ENCODE assay signal across 37 cellular contexts in genomic region chr3:60198179-60198578, GRCh38.
"Had no signal": no experiment of that assay in that cellular context is flagged by ENCODE, and none has a peak within 500 bp of the region (broad histone marks: within the 10 kb centered on the region; RNA-seq: fewer than 3 reads in every experiment).

No MANE protein-coding gene starts in this region.

- H3K4me1 Mint-ChIP-seq: activated T-helper 17 cell treated with anti-CD3 and anti-CD28 coated beads, Interleukin-2, amount 50 U/mL, for 72 hours had no signal

- H3K9me3 Mint-ChIP-seq: activated T-cell treated with anti-CD3 and anti-CD28 coated beads, Interleukin-2, amount 50 U/mL, for 4 hours had no signal

- H3K27me3 ChIP-seq: adrenal gland, body of pancreas, brain microvascular endothelial cell, breast epithelium had no signal

- H3K4me3 Mint-ChIP-seq: activated B cell treated with CpG ODN at 0.5 μM for 24 hours; activated CD4-positive, alpha-beta memory T cell treated with anti-CD3 and anti-CD28 coated beads for 36 hours; activated CD4-positive, alpha-beta T cell treated with anti-CD3 and anti-CD28 coated beads, Interleukin-2, amount 10 ng/mL, durations not matched to agents 24 days and 14 days; activated CD8-positive, alpha-beta T cell treated with anti-CD3 and anti-CD28 coated beads for 36 hours; activated naive CD4-positive, alpha-beta T cell treated with anti-CD3 and anti-CD28 coated beads for 36 hours; activated naive CD8-positive, alpha-beta T cell treated with anti-CD3 and anti-CD28 coated beads for 36 hours; activated T-cell treated with anti-CD3 and anti-CD28 coated beads, Interleukin-2, amount 50 U/mL, for 4 hours; activated T-cell treated with anti-CD3 and anti-CD28 coated beads, Interleukin-2, amount 50 U/mL, for 72 hours; activated T-helper 1 cell treated with anti-CD3 and anti-CD28 coated beads, Interleukin-12 subunit alpha, Interleukin-12 subunit beta, Interleukin-2, Interleukin-4 antibody, amounts not matched to agents 30 ng/mL and 10 ng/mL and 1 ng/mL, durations not matched to agents 14 hours and 24 hours and 36 hours; activated T-helper 17 cell treated with anti-CD3 and anti-CD28 coated beads, Interleukin-2, amount 50 U/mL, for 72 hours; T-helper 1 cell treated with Interleukin-12 subunit alpha and Interleukin-12 subunit beta and Interleukin-4 antibody, amounts not matched to agents 30 μg/mL and 1 μg/mL, for 36 hours; T-helper 2 cell treated with Interferon-gamma antibody and Interleukin-4, amounts not matched to agents 5 μg/mL and 100 μg/mL, for 36 hours had no signal

- H3K27ac ChIP-seq: adrenal gland, body of pancreas, brain microvascular endothelial cell, breast epithelium, VCaP had no signal

- H3K27ac Mint-ChIP-seq: activated B cell treated with CpG ODN at 0.5 μM for 24 hours; activated CD4-positive, alpha-beta memory T cell treated with anti-CD3 and anti-CD28 coated beads for 36 hours; activated CD4-positive, alpha-beta T cell treated with anti-CD3 and anti-CD28 coated beads, Interleukin-2, amount 10 ng/mL, durations not matched to agents 24 days and 14 days; activated CD8-positive, alpha-beta T cell treated with anti-CD3 and anti-CD28 coated beads for 36 hours; activated naive CD4-positive, alpha-beta T cell treated with anti-CD3 and anti-CD28 coated beads for 36 hours; activated naive CD4-positive, alpha-beta T cell treated with anti-CD3 and anti-CD28 coated beads, Interleukin-2, amount 50 U/mL, for 72 hours; activated naive CD8-positive, alpha-beta T cell treated with anti-CD3 and anti-CD28 coated beads for 36 hours; activated T-cell treated with anti-CD3 and anti-CD28 coated beads, Interleukin-2, amount 50 U/mL, for 72 hours; activated T-helper 1 cell treated with anti-CD3 and anti-CD28 coated beads, Interleukin-12 subunit alpha, Interleukin-12 subunit beta, Interleukin-2, Interleukin-4 antibody, amounts not matched to agents 30 ng/mL and 10 ng/mL and 1 ng/mL, durations not matched to agents 14 hours and 24 hours and 36 hours; activated T-helper 17 cell treated with anti-CD3 and anti-CD28 coated beads, Interleukin-2, amount 50 U/mL, for 72 hours; T-helper 1 cell treated with Interleukin-12 subunit alpha and Interleukin-12 subunit beta and Interleukin-4 antibody, amounts not matched to agents 30 μg/mL and 1 μg/mL, for 36 hours; T-helper 2 cell treated with Interferon-gamma antibody and Interleukin-4, amounts not matched to agents 5 μg/mL and 100 μg/mL, for 36 hours had no signal

- H3K36me3 ChIP-seq: adrenal gland, brain microvascular endothelial cell, breast epithelium had no signal

- DNase-seq: activated B cell treated with CpG ODN at 0.5 μM for 24 hours; activated CD4-positive, alpha-beta memory T cell treated with anti-CD3 and anti-CD28 coated beads for 36 hours; activated CD4-positive, alpha-beta T cell treated with anti-CD3 and anti-CD28 coated beads for 4 hours; activated CD4-positive, alpha-beta T cell treated with anti-CD3 and anti-CD28 coated beads, Interleukin-2, amount 10 ng/mL, durations not matched to agents 24 days and 14 days; activated CD4-positive, alpha-beta T cell treated with anti-CD3 and anti-CD28 coated beads, Interleukin-2, amount 50 U/mL, for 1 hour; activated CD4-positive, alpha-beta T cell treated with anti-CD3 and anti-CD28 coated beads, Interleukin-2, amount 50 U/mL, for 4 hours; activated CD4-positive, CD25-positive, alpha-beta regulatory T cell treated with anti-CD3 and anti-CD28 coated beads, Interleukin-2, amount 50 U/mL, for 72 hours; activated CD8-positive, alpha-beta memory T cell treated with anti-CD3 and anti-CD28 coated beads, Interleukin-2, amount 50 U/mL, for 4 hours; activated CD8-positive, alpha-beta T cell treated with anti-CD3 and anti-CD28 coated beads for 36 hours; activated effector memory CD4-positive, alpha-beta T cell treated with anti-CD3 and anti-CD28 coated beads, Interleukin-2, amount 50 U/mL, for 16 hours; activated gamma-delta T cell treated with Interleukin-2 at 50 U/mL for 16 hours; activated naive CD4-positive, alpha-beta T cell; activated naive CD4-positive, alpha-beta T cell treated with anti-CD3 and anti-CD28 coated beads for 36 hours; activated naive CD4-positive, alpha-beta T cell treated with anti-CD3 and anti-CD28 coated beads, Interleukin-2, amount 50 U/mL, for 16 hours; activated naive CD8-positive, alpha-beta T cell treated with anti-CD3 and anti-CD28 coated beads for 36 hours; activated T-cell treated with anti-CD3 and anti-CD28 coated beads for 4 hours; activated T-cell treated with anti-CD3 and anti-CD28 coated beads, Interleukin-2, amount 50 U/mL, for 1 hour; activated T-cell treated with anti-CD3 and anti-CD28 coated beads, Interleukin-2, amount 50 U/mL, for 4 hours; activated T-cell treated with anti-CD3 and anti-CD28 coated beads, Interleukin-2, amount 50 U/mL, for 72 hours; adrenal gland; amniotic stem cell; aorta; body of pancreas; brain microvascular endothelial cell; central memory CD4-positive, alpha-beta T cell; T-helper 1 cell; T-helper 2 cell; T-helper 9 cell had no signal

- H3K9me3 ChIP-seq: adrenal gland, body of pancreas, breast epithelium had no signal

- H3K36me3 Mint-ChIP-seq: activated CD4-positive, alpha-beta memory T cell treated with anti-CD3 and anti-CD28 coated beads for 36 hours had no signal

- FAIRE-seq: astrocyte, TTC549 had no signal

- H3K27me3 Mint-ChIP-seq: activated B cell treated with CpG ODN at 0.5 μM for 24 hours; activated CD4-positive, alpha-beta memory T cell treated with anti-CD3 and anti-CD28 coated beads for 36 hours; activated CD4-positive, alpha-beta T cell treated with anti-CD3 and anti-CD28 coated beads, Interleukin-2, amount 10 ng/mL, durations not matched to agents 24 days and 14 days; activated CD8-positive, alpha-beta T cell treated with anti-CD3 and anti-CD28 coated beads for 36 hours; activated naive CD8-positive, alpha-beta T cell treated with anti-CD3 and anti-CD28 coated beads for 36 hours; activated T-helper 17 cell treated with anti-CD3 and anti-CD28 coated beads, Interleukin-2, amount 50 U/mL, for 72 hours had no signal

- H3K4me3 ChIP-seq: adrenal gland, body of pancreas, breast epithelium had no signal

- H3K4me1 ChIP-seq: adrenal gland, body of pancreas, breast epithelium had no signal
